ENCODE assay signal across 12 cellular contexts in the genomic region with DNA sequence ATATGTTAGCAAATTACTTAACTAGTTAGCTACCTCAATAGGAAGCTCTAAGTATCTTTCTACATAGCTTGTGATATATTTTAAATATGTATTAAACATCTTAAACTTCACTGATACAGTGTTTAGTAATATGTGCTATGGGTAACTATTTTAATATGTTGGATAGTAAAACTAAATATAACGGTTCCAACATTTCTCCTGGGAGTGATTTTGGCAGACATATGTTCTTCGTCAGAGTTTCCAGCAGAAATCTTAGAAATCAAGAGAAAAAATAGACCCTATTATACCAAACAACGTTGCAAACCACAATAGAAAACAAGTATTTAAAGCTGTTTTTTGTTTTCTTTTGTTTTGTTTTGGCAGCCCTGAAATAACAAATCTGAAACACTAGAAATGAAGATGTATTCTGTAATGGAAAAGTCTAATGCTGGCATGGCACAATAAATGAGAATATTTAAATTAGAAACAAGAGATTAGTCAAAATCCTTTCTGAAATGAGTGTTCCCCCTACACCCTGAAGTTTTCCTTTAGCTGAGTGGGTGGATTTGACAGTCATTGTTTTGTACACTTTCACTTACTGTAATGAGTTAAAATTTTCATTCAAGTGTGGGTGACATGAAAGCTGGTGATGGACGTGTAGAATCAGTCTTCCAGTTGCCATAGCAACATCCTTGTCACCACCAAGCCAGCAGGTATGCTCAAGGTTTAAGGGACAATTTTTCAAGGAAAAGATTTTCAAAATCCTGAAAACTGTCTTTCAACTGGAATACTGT.
DNase-seq lines count a peak whose midpoint lies in the region; ATAC-seq and TF ChIP-seq lines count a peak whose summit lies in the region.
"Had no signal": no experiment of that assay in that cellular context is flagged by ENCODE, and none has a peak within 500 bp of the region (broad histone marks: within the 10 kb centered on the region; RNA-seq: fewer than 3 reads in every experiment).

No MANE protein-coding gene starts in this region.

- no peak overlapping the region for H3K9ac ChIP-seq in MM.1S (ENCODE audit: low read length)

- peak; percentile 1 for DNase-seq in stimulated activated naive CD4-positive, alpha-beta T cell treated with Interleukin-2 at 50 U/mL for 16 hours (lab: John Stamatoyannopoulos, UW)
- no peak for DNase-seq in stimulated activated naive CD4-positive, alpha-beta T cell (lab: John Stamatoyannopoulos, UW)
- DNase-seq in coronary artery (ENCODE audit: low spot score) (no peak), posterior vena cava (ENCODE audit: low spot score) (no peak), MM.1S (no peak), HAP-1 (ENCODE audit: low spot score in 2 of 2) (no peak), KG1 (lab: John Stamatoyannopoulos, UW) (no peak)
- DNase-seq: CD4-positive, alpha-beta memory T cell; erythroblast; mucosa of descending colon; NCI-H2029 had no signal

- H3K27me3 ChIP-seq in MM.1S (replicated peaks; ENCODE audit: insufficient read depth, low read length) (no peaks in the 10 kb centered on the region), HAP-1 (ENCODE audit: low read depth) (no peaks in the 10 kb centered on the region)

- H3K4me2 ChIP-seq in MM.1S (ENCODE audit: low read depth, low read length) = no peak overlapping the region

- no peaks in the 10 kb centered on the region for H3K9me2 ChIP-seq in MM.1S (replicated peaks; ENCODE audit: insufficient read depth, low read length)

- no peak overlapping the region for H3K4me3 ChIP-seq in coronary artery
- no peak overlapping the region for H3K4me3 ChIP-seq in MM.1S (ENCODE audit: low read length)
- no peak overlapping the region for H3K4me3 ChIP-seq in HAP-1
- H3K4me3 ChIP-seq: mucosa of descending colon had no signal

- H2AFZ ChIP-seq in MM.1S (ENCODE audit: low read length) = no peak overlapping the region

- H4K20me1 ChIP-seq in MM.1S (ENCODE audit: insufficient read depth, low read length) = no peaks in the 10 kb centered on the region

- H3K36me3 ChIP-seq in MM.1S (replicated peaks; ENCODE audit: insufficient read depth, low read length) (no peaks in the 10 kb centered on the region), HAP-1 (replicated peaks) (no peaks in the 10 kb centered on the region)

- H3K27ac ChIP-seq in coronary artery = peak overlapping the region; percentile 4 to 10
- no peak overlapping the region for H3K27ac ChIP-seq in MM.1S (ENCODE audit: low read length)

- in situ Hi-C loops in HAP-1 (cut with MboI; ENCODE audit: low sequenced_read_pairs) = no loop called here

- intact Hi-C loops in posterior vena cava (cut with DNase I) = no loop called here

- no peaks in the 10 kb centered on the region for H3F3A ChIP-seq in MM.1S (ENCODE audit: insufficient read depth, low read length)

- H3K4me1 ChIP-seq in MM.1S (ENCODE audit: low read length) = no peaks in the 10 kb centered on the region
- no peaks in the 10 kb centered on the region; the same call in 1 of the 2 replicates for H3K4me1 ChIP-seq in HAP-1

- TF ChIP-seq CTCF in coronary artery (IDR thresholded peaks at IDR 0.05) (no peak), MM.1S (IDR thresholded peaks at IDR 0.05; ENCODE audit: low read length) (no peak)

- H3K79me2 ChIP-seq in MM.1S (ENCODE audit: low read length) = no peaks in the 10 kb centered on the region

- ATAC-seq in HG02973 (IDR thresholded peaks at IDR 0.05; ENCODE audit: unreplicated experiment) = peak; percentile 59
- ATAC-seq: mucosa of descending colon had no signal

- H3K9me3 ChIP-seq in MM.1S (replicated peaks; ENCODE audit: insufficient read depth, low read length) = no peaks in the 10 kb centered on the region
- no peaks in the 10 kb centered on the region for H3K9me3 ChIP-seq in HAP-1
- H3K9me3 ChIP-seq: mucosa of descending colon had no signal
